In the genomic region with DNA sequence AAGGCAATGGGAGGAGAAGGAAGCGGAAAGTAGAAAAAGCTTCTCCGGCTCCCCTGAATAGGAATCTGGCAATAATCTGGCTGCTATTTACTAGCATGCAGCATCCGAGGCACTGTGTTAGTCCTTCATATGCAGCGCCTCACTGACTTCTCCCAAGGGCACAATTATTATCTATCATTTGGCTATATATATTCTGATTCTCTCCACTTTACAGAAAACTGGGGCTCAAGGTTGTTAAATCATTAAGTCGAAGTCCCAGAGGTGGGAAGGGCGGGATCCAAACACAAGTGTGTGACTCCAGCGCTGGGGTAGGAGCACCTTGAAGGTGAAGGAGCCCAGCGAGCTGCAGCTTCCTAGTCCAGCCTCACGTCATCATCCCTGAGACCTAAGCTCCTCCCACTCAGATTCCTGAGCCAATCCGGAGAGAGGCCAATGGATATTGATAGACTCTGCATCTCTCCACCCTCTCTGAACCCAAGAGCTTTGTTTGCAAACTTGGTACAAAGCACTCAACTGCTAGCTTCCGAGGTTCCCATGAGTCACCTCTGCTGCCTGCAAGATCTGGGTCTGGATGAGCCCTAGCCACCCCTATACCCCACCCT, we compare ENCODE assay signal across 8 cellular contexts. TPM values are rescaled to one million over a fixed set of nuclear protein-coding genes. Genes with fewer than 3 reads are reported as not detected.
A peak's percentile ranks its signal among the peaks of the same experiment; 100 is the strongest.
DNase-seq lines count a peak whose midpoint lies in the region; ATAC-seq, FAIRE-seq and TF ChIP-seq lines count a peak whose summit lies in the region.

No MANE protein-coding gene starts in this region.

- intact Hi-C loops in endothelial cell of umbilical vein (cut with micrococcal nuclease) (no loop called here), sciatic nerve (cut with DNase I) (no loop called here)

- no peaks in the 10 kb centered on the region for H3K4me1 ChIP-seq in CD8-positive, alpha-beta memory T cell (ENCODE audit: insufficient read depth, low read length)
- peaks cover 3% of the 10 kb centered on the region for H3K4me1 ChIP-seq in endothelial cell of umbilical vein (ENCODE audit: control insufficient read depth, extremely low read depth, insufficient read depth, low read length)

- peaks cover 0 to 4% of the 10 kb centered on the region in 2 donors for H3K27me3 Mint-ChIP-seq in CD8-positive, alpha-beta memory T cell

- no peak overlapping the region for H3K4me3 Mint-ChIP-seq in CD8-positive, alpha-beta memory T cell

- no peak overlapping the region for H3K4me3 ChIP-seq in CD8-positive, alpha-beta memory T cell (ENCODE audit: low read length)
- H3K4me3 ChIP-seq in endothelial cell of umbilical vein (replicated peaks in 1 of 3; ENCODE audit: insufficient read depth in 1 of 3, low read depth in 1 of 3, low read length in 3 of 3), result no peak overlapping the region

- H3K27ac Mint-ChIP-seq in CD8-positive, alpha-beta memory T cell, result no peak overlapping the region

- no peaks in the 10 kb centered on the region for H4K20me1 ChIP-seq in endothelial cell of umbilical vein (replicated peaks; ENCODE audit: control insufficient read depth, extremely low read depth, insufficient read depth, low read length)

- FAIRE-seq in endothelial cell of umbilical vein (lab: Jason Lieb, UNC), result no peak

- no peaks in the 10 kb centered on the region for H3K27me3 ChIP-seq in CD8-positive, alpha-beta memory T cell (ENCODE audit: insufficient read depth, low read length, poor library complexity, severe bottlenecking)
- no peaks in the 10 kb centered on the region for H3K27me3 ChIP-seq in endothelial cell of umbilical vein (ENCODE audit: control insufficient read depth in 2 of 2, insufficient read depth in 2 of 2, low read length in 2 of 2)

- POLR2A ChIA-PET in CD8-positive, alpha-beta memory T cell (lab: Charles Lee), result no interaction called here
- POLR2A ChIA-PET in endothelial cell of umbilical vein (lab: Charles Lee), result interaction anchor here (1.6 kb wide), 1 partner anchor 16 kb away, joined by 4 read pairs; a partner anchor contains a TSS

- H3K9me1 ChIP-seq in endothelial cell of umbilical vein (replicated peaks; ENCODE audit: control insufficient read depth, extremely low read depth, insufficient read depth, low read length), result no peaks in the 10 kb centered on the region

- H3K79me2 ChIP-seq in endothelial cell of umbilical vein (ENCODE audit: control insufficient read depth, insufficient read depth, low read length), result no peaks in the 10 kb centered on the region

- no peaks in the 10 kb centered on the region for H3K9me3 ChIP-seq in CD8-positive, alpha-beta memory T cell (ENCODE audit: low read length)
- H3K9me3 ChIP-seq in endothelial cell of umbilical vein (replicated peaks; ENCODE audit: control insufficient read depth, insufficient read depth, low read length), result no peaks in the 10 kb centered on the region

- H3K4me2 ChIP-seq in endothelial cell of umbilical vein (ENCODE audit: insufficient read depth, low read length), result peak overlapping the region; percentile 48

- H3K9ac ChIP-seq in endothelial cell of umbilical vein (replicated peaks; ENCODE audit: extremely low read depth, insufficient read depth, low read length), result no peak overlapping the region

- ATAC-seq in HG02588 (IDR thresholded peaks at IDR 0.05; ENCODE audit: unreplicated experiment) (no peak), HG03378 (IDR thresholded peaks at IDR 0.05; ENCODE audit: unreplicated experiment) (no peak), sciatic nerve (no peak)

- no peaks in the 10 kb centered on the region for H3K36me3 Mint-ChIP-seq in CD8-positive, alpha-beta memory T cell

- peak overlapping the region; percentile 18 for H3K27ac ChIP-seq in CD8-positive, alpha-beta memory T cell (ENCODE audit: low read depth, low read length)
- no peak overlapping the region for H3K27ac ChIP-seq in endothelial cell of umbilical vein (ENCODE audit: insufficient read depth, low read depth, low read length)

- H2AFZ ChIP-seq in endothelial cell of umbilical vein (ENCODE audit: low read depth, low read length), result peak overlapping the region; percentile 58

- TF ChIP-seq POLR2A in endothelial cell of umbilical vein (IDR thresholded peaks at IDR 0.05; ENCODE audit: low read depth, low read length), result no peak

- no peaks in the 10 kb centered on the region for H3K4me1 Mint-ChIP-seq in CD8-positive, alpha-beta memory T cell

- DNase-seq in CD8-positive, alpha-beta memory T cell, result no peak
- DNase-seq in NCI-H510A treated with DMSO at 0.1 percent for 48 hours (lab: John Stamatoyannopoulos, UW) (peak; percentile 97), endothelial cell of umbilical vein (ENCODE audit: low read depth, low spot score) (peak; percentile 45), midbrain (lab: John Stamatoyannopoulos, UW) (peak; percentile 79), NCI-H345 treated with DMSO at 0.1 percent for 48 hours (lab: John Stamatoyannopoulos, UW; ENCODE audit: unreplicated experiment) (no peak), sciatic nerve (ENCODE audit: low spot score) (no peak)

- BruUV-seq in endothelial cell of umbilical vein (replicated peaks; lab: Mats Ljungman, UMichigan), result no TSS peak

- TF ChIP-seq CTCF in endothelial cell of umbilical vein (IDR thresholded peaks at IDR 0.05; ENCODE audit: extremely low read depth in 1 of 2, insufficient read depth in 1 of 2, low read depth in 1 of 2, low read length in 2 of 2), result no peak

- H3K36me3 ChIP-seq in CD8-positive, alpha-beta memory T cell (ENCODE audit: insufficient read depth, low read length), result no peaks in the 10 kb centered on the region
- no peaks in the 10 kb centered on the region for H3K36me3 ChIP-seq in endothelial cell of umbilical vein (ENCODE audit: control insufficient read depth in 2 of 2, extremely low read depth in 1 of 2, insufficient read depth in 2 of 2, low read length in 2 of 2)

- CTCF ChIA-PET in CD8-positive, alpha-beta memory T cell (lab: Charles Lee), result interaction anchor here (1.1 kb wide), 1 partner anchor 14 kb away, joined by 3 read pairs; no protein-coding TSS in a partner anchor
- CTCF ChIA-PET in endothelial cell of umbilical vein (lab: Charles Lee), result interaction anchor here (0.7 to 2.5 kb wide), 5 partner anchors 13 to 104 kb away, joined by 3 to 10 read pairs (median 4); no protein-coding TSS in a partner anchor

- dilution Hi-C loops in endothelial cell of umbilical vein (cut with MboI; ENCODE audit: extremely low pct_ligation_motif_present, low sequenced_read_pairs), result no loop called here

- H3K9me3 Mint-ChIP-seq in CD8-positive, alpha-beta memory T cell, result no peaks in the 10 kb centered on the region

TF ChIP-seq in endothelial cell of umbilical vein, 7 proteins besides CTCF, POLR2A, EP300 and RAD21:
- TF ChIP-seq FOS (IDR thresholded peaks at IDR 0.05; ENCODE audit: borderline replicate concordance, insufficient read depth, low read length) (no peak), POLR2AphosphoS5 (IDR thresholded peaks at IDR 0.05; ENCODE audit: insufficient read depth, low read depth, low read length) (no peak), MYC (IDR thresholded peaks at IDR 0.05; ENCODE audit: low read depth, low read length) (no peak), EZH2 (IDR thresholded peaks at IDR 0.05; ENCODE audit: borderline replicate concordance, low read depth, low read length, severe bottlenecking) (no peak), JUN (IDR thresholded peaks at IDR 0.05; ENCODE audit: borderline replicate concordance, insufficient read depth, insufficient read length, low read depth) (no peak), GATA2 (IDR thresholded peaks at IDR 0.05; ENCODE audit: insufficient read depth, insufficient read length, low read depth, low read length) (no peak)
- TF ChIP-seq, protein P1, sequence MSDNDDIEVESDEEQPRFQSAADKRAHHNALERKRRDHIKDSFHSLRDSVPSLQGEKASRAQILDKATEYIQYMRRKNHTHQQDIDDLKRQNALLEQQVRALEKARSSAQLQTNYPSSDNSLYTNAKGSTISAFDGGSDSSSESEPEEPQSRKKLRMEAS (IDR thresholded peaks at IDR 0.05; ENCODE audit: insufficient read depth, insufficient read length), result no peak

RNA-seq across cellular contexts. Expression of a gene that starts 16.6 kb away (rescaled TPM):
- 10 to 100 TPM; 31.5 to 34.6 TPM for total RNA-seq in CD8-positive, alpha-beta memory T cell
- 6.0 TPM for polyA plus RNA-seq in CD8-positive, alpha-beta memory T cell
- total RNA-seq in endothelial cell of umbilical vein (29.7 and 33.0 TPM in 2 replicates), sciatic nerve (20.1 TPM)
- polyA plus RNA-seq in endothelial cell of umbilical vein, result 12.7 TPM in 2 replicates
- polyA plus RNA-seq in endothelial cell of umbilical vein (2011; cell fraction: cytosol; rRNA removed), result 12.8 and 13.3 TPM in 2 replicates
- polyA plus RNA-seq in endothelial cell of umbilical vein (2011; cell fraction: nucleus; rRNA removed), result 26.0 and 29.2 TPM in 2 replicates
- 12.6 and 18.4 TPM in 2 replicates for polyA plus RNA-seq in endothelial cell of umbilical vein (2012)
- 62.7 and 63.8 TPM in 2 replicates for polyA minus RNA-seq in endothelial cell of umbilical vein
- polyA minus RNA-seq in endothelial cell of umbilical vein (2011; cell fraction: cytosol; rRNA and poly(A)+ RNA removed), result 14.5 TPM
- 37.7 and 48.3 TPM in 2 replicates for polyA minus RNA-seq in endothelial cell of umbilical vein (2011; cell fraction: nucleus; rRNA and poly(A)+ RNA removed)

Comparison
In these comparisons a context has a peak if more than half of its experiments do, and no peak if none do; other contexts are left out.
1. DNase-seq: peak in NCI-H510A treated with DMSO at 0.1 percent for 48 hours (single experiment), endothelial cell of umbilical vein (single experiment) and midbrain (single experiment); none in CD8-positive, alpha-beta memory T cell (0 of 5), NCI-H345 treated with DMSO at 0.1 percent for 48 hours (single experiment) and sciatic nerve (single experiment).